ENCODE assay signal across 29 cellular contexts in genomic region chr20:62079166-62079565, GRCh38.
"Had no signal": no experiment of that assay in that cellular context is flagged by ENCODE, and none has a peak within 500 bp of the region (broad histone marks: within the 10 kb centered on the region; RNA-seq: fewer than 3 reads in every experiment).

No MANE protein-coding gene starts in this region.

- H3K27ac Mint-ChIP-seq: dendritic cell treated with granulocyte-macrophage colony-stimulating factor and Interleukin-4, amounts not matched to agents 40 ng/mL and 50 ng/mL, for 4 days; effector memory CD8-positive, alpha-beta T cell; endodermal cell had no signal

- H3K79me2 ChIP-seq: hepatocyte had no signal

- H3K9me3 ChIP-seq: colonic mucosa, gastrocnemius medialis had no signal

- H3K4me1 Mint-ChIP-seq: endodermal cell had no signal

- ATAC-seq: effector memory CD8-positive, alpha-beta T cell; esophagus mucosa; foreskin keratinocyte; gastroesophageal sphincter; heart left ventricle; heart right ventricle had no signal

- H3K27me3 ChIP-seq: colonic mucosa, dorsolateral prefrontal cortex, foreskin keratinocyte, gastrocnemius medialis, heart left ventricle, heart right ventricle, hepatocyte had no signal

- H3K4me1 ChIP-seq: colonic mucosa, esophagus muscularis mucosa, esophagus squamous epithelium, foreskin keratinocyte, gastroesophageal sphincter, heart left ventricle, heart right ventricle had no signal

- H2AFZ ChIP-seq: hepatocyte had no signal

- H3K36me3 ChIP-seq: colonic mucosa, esophagus muscularis mucosa, esophagus squamous epithelium, gastrocnemius medialis, gastroesophageal sphincter, heart left ventricle, heart right ventricle had no signal

- H3K27ac ChIP-seq: colonic mucosa, coronary artery, dorsolateral prefrontal cortex, epithelial cell of prostate, esophagus muscularis mucosa, esophagus squamous epithelium, foreskin keratinocyte, gastroesophageal sphincter, heart left ventricle, heart right ventricle, hepatocyte had no signal

- FAIRE-seq: endometrium, endothelial cell of umbilical vein, frontal cortex had no signal

- DNase-seq: colonic mucosa; cortex of kidney; dermis blood vessel endothelial cell; dorsolateral prefrontal cortex; effector CD4-positive, alpha-beta T cell; effector CD8-positive, alpha-beta T cell; effector memory CD4-positive, alpha-beta T cell; effector memory CD8-positive, alpha-beta T cell; endodermal cell; erythroblast; esophagus squamous epithelium; foreskin fibroblast; foreskin keratinocyte; foreskin melanocyte; gastrocnemius medialis; glutamatergic neuron; head of caudate nucleus; heart left ventricle; heart right ventricle had no signal

- H3K4me3 ChIP-seq: colonic mucosa, coronary artery, dorsolateral prefrontal cortex, esophagus muscularis mucosa, esophagus squamous epithelium, gastrocnemius medialis, gastroesophageal sphincter, heart left ventricle, heart right ventricle, hepatocyte had no signal

- H3K4me2 ChIP-seq: hepatocyte had no signal

- H3K4me3 Mint-ChIP-seq: dendritic cell treated with granulocyte-macrophage colony-stimulating factor and Interleukin-4, amounts not matched to agents 40 ng/mL and 50 ng/mL, for 4 days; effector memory CD8-positive, alpha-beta T cell; endodermal cell had no signal
